ENCODE assay signal across 24 cellular contexts in genomic region chr10:116545122-116545521, GRCh38. TPM values are rescaled to one million over a fixed set of nuclear protein-coding genes. Genes with fewer than 3 reads are reported as not detected.
DNase-seq lines count a peak whose midpoint lies in the region; ATAC-seq, FAIRE-seq and TF ChIP-seq lines count a peak whose summit lies in the region.
"Had no signal": no experiment of that assay in that cellular context is flagged by ENCODE, and none has a peak within 500 bp of the region (broad histone marks: within the 10 kb centered on the region; RNA-seq: fewer than 3 reads in every experiment).

No MANE protein-coding gene starts in this region.

- ATAC-seq in A549 (no peak), T-helper 17 cell (no peak), upper lobe of right lung (no peak)
- ATAC-seq: GM23338, HCT116 had no signal

- no peaks in the 10 kb centered on the region for H3K9me3 ChIP-seq in A549
- no peaks in the 10 kb centered on the region for H3K9me3 ChIP-seq in T-helper 17 cell (ENCODE audit: control insufficient read depth, low read length, poor library complexity, severe bottlenecking)
- no peaks in the 10 kb centered on the region for H3K9me3 ChIP-seq in upper lobe of right lung

- H3K4me2 ChIP-seq in A549, result no peak overlapping the region
- H3K4me2 ChIP-seq: GM23338 had no signal

- H3K27ac Mint-ChIP-seq in T-helper 17 cell (peak overlapping the region; percentile 10), neural crest cell (ENCODE audit: unreplicated experiment) (peak overlapping the region; percentile 13)
- no peak overlapping the region for H3K27ac Mint-ChIP-seq in activated T-cell treated with anti-CD3 and anti-CD28 coated beads, Interleukin-2, amount 50 U/mL, for 24 hours
- H3K27ac Mint-ChIP-seq: CD4-positive, alpha-beta memory T cell; GM23338; H9 had no signal

- H3K36me3 Mint-ChIP-seq in T-helper 17 cell (ENCODE audit: low read depth), result no peaks in the 10 kb centered on the region
- peaks cover 1% of the 10 kb centered on the region for H3K36me3 Mint-ChIP-seq in neural crest cell (ENCODE audit: low read depth)
- no peaks in the 10 kb centered on the region for H3K36me3 Mint-ChIP-seq in activated T-cell treated with anti-CD3 and anti-CD28 coated beads, Interleukin-2, amount 50 U/mL, for 24 hours (ENCODE audit: low read depth)
- H3K36me3 Mint-ChIP-seq: CD4-positive, alpha-beta memory T cell had no signal

- CTCF ChIA-PET in A549 (lab: Yijun Ruan, JAX), result interaction anchor here (0.6 to 0.9 kb wide), 2 partner anchors 20 to 246 kb away, joined by 3 read pairs; no protein-coding TSS in a partner anchor

- FAIRE-seq in A549 (lab: Jason Lieb, UNC), result no peak
- FAIRE-seq: GM12891, GM18507 had no signal

- H3K27ac ChIP-seq in A549, result no peak overlapping the region
- H3K27ac ChIP-seq in upper lobe of right lung, result no peak overlapping the region

- POLR2A ChIA-PET in A549 (lab: Yijun Ruan, JAX), result no interaction called here

- H3K4me1 Mint-ChIP-seq in T-helper 17 cell (no peaks in the 10 kb centered on the region), neural crest cell (peaks cover 6% of the 10 kb centered on the region)
- H3K4me1 Mint-ChIP-seq in activated T-cell treated with anti-CD3 and anti-CD28 coated beads, Interleukin-2, amount 50 U/mL, for 24 hours (ENCODE audit: low read depth), result no peaks in the 10 kb centered on the region
- H3K4me1 Mint-ChIP-seq: CD4-positive, alpha-beta memory T cell had no signal

- H3K4me3 ChIP-seq in A549 (no peak overlapping the region), upper lobe of right lung (no peak overlapping the region)
- H3K4me3 ChIP-seq: GM23338 had no signal

- H3K4me3 Mint-ChIP-seq in T-helper 17 cell, result no peak overlapping the region
- H3K4me3 Mint-ChIP-seq in neural crest cell, result no peak overlapping the region
- H3K4me3 Mint-ChIP-seq in activated T-cell treated with anti-CD3 and anti-CD28 coated beads, Interleukin-2, amount 50 U/mL, for 24 hours, result no peak overlapping the region
- H3K4me3 Mint-ChIP-seq: CD4-positive, alpha-beta memory T cell; GM23338; H9 had no signal

- no peak for TF ChIP-seq EP300 in A549 (IDR thresholded peaks at IDR 0.05)

- TF ChIP-seq POLR2A in A549 (IDR thresholded peaks at IDR 0.05; ENCODE audit: low read length), result no peak

- H3K27me3 Mint-ChIP-seq in T-helper 17 cell (peaks cover 4% of the 10 kb centered on the region), neural crest cell (ENCODE audit: low read depth) (no peaks in the 10 kb centered on the region)
- peaks cover 2% of the 10 kb centered on the region for H3K27me3 Mint-ChIP-seq in activated T-cell treated with anti-CD3 and anti-CD28 coated beads, Interleukin-2, amount 50 U/mL, for 24 hours

- H3K9me3 Mint-ChIP-seq in neural crest cell, result peaks cover 4% of the 10 kb centered on the region
- H3K9me3 Mint-ChIP-seq in activated T-cell treated with anti-CD3 and anti-CD28 coated beads, Interleukin-2, amount 50 U/mL, for 24 hours, result no peaks in the 10 kb centered on the region
- H3K9me3 Mint-ChIP-seq: H9 had no signal

- H3K4me1 ChIP-seq in A549 (no peaks in the 10 kb centered on the region), upper lobe of right lung (no peaks in the 10 kb centered on the region)

- intact Hi-C loops in upper lobe of right lung (cut with DNase I), result no loop called here

- no peaks in the 10 kb centered on the region for H3K27me3 ChIP-seq in upper lobe of right lung

- WGBS in A549 (ENCODE audit: missing lambda C conversion rate), result 23% methylated on average over 1 of the region's 1 CpG

- TF ChIP-seq CTCF in A549 (IDR thresholded peaks at IDR 0.05) (no peak), neural crest cell (conservative IDR thresholded peaks at IDR 0.05) (no peak), upper lobe of right lung (IDR thresholded peaks at IDR 0.05) (no peak)

- H3K36me3 ChIP-seq in upper lobe of right lung, result no peaks in the 10 kb centered on the region

- TF ChIP-seq RAD21 in A549 (conservative IDR thresholded peaks at IDR 0.05 in 1 of 2, IDR thresholded peaks at IDR 0.05 in 1 of 2), result no peak

- DNase-seq in A549 (ENCODE audit: low read depth in 1 of 2, low spot score in 1 of 2), result no peak
- no peak for DNase-seq in T-helper 17 cell
- no peak for DNase-seq in neural crest cell (ENCODE audit: low read depth, low spot score)
- no peak for DNase-seq in activated T-cell treated with anti-CD3 and anti-CD28 coated beads, Interleukin-2, amount 50 U/mL, for 24 hours
- no peak for DNase-seq in HT-29 (ENCODE audit: low spot score)
- no peak for DNase-seq in upper lobe of right lung
- DNase-seq: 8988T; C1 segment of cervical spinal cord; Calu3; CD4-positive, alpha-beta memory T cell; COR-L47; DMS53; DMS79 treated with DMSO at 0.1 percent for 48 hours; GF-D8; H9 had no signal

TF ChIP-seq in A549, 52 proteins besides CTCF, POLR2A, EP300 and RAD21:
- TF ChIP-seq CHD2 (IDR thresholded peaks at IDR 0.05; ENCODE audit: low read length, partially characterized antibody) (no peak), MAFK (IDR thresholded peaks at IDR 0.05; ENCODE audit: partially characterized antibody) (peak; percentile 59), HOXB5 (CRISPR knock-in tag; IDR thresholded peaks at IDR 0.05) (no peak), BHLHE40 (IDR thresholded peaks at IDR 0.05; ENCODE audit: low read depth, low read length) (no peak), ESRRA (IDR thresholded peaks at IDR 0.05; ENCODE audit: borderline replicate concordance, low read length) (no peak)
- TF ChIP-seq, protein P1, sequence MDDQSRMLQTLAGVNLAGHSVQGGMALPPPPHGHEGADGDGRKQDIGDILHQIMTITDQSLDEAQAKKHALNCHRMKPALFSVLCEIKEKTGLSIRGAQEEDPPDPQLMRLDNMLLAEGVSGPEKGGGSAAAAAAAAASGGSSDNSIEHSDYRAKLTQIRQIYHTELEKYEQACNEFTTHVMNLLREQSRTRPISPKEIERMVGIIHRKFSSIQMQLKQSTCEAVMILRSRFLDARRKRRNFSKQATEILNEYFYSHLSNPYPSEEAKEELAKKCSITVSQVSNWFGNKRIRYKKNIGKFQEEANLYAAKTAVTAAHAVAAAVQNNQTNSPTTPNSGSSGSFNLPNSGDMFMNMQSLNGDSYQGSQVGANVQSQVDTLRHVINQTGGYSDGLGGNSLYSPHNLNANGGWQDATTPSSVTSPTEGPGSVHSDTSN (IDR thresholded peaks at IDR 0.05), result no peak
- TF ChIP-seq, protein P2, sequence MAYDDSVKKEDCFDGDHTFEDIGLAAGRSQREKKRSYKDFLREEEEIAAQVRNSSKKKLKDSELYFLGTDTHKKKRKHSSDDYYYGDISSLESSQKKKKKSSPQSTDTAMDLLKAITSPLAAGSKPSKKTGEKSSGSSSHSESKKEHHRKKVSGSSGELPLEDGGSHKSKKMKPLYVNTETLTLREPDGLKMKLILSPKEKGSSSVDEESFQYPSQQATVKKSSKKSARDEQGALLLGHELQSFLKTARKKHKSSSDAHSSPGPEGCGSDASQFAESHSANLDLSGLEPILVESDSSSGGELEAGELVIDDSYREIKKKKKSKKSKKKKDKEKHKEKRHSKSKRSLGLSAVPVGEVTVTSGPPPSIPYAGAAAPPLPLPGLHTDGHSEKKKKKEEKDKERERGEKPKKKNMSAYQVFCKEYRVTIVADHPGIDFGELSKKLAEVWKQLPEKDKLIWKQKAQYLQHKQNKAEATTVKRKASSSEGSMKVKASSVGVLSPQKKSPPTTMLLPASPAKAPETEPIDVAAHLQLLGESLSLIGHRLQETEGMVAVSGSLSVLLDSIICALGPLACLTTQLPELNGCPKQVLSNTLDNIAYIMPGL (CRISPR knock-in tag; IDR thresholded peaks at IDR 0.05; ENCODE audit: borderline replicate concordance), result no peak
TF ChIP-seq in A549: peak in this region for 1.

RNA-seq across cellular contexts. Expression of gene PNLIP, which starts 0.6 kb away (rescaled TPM):
- polyA plus RNA-seq in A549 (2011; rRNA removed), result not detected in 2 replicates
- polyA plus RNA-seq in A549 (2012; cell fraction: cytosol; rRNA removed), result not detected in 2 replicates
- polyA plus RNA-seq in A549 (2012; cell fraction: nucleus; rRNA removed), result not detected in 2 replicates
- not detected in 3 replicates for polyA plus RNA-seq in A549 (2017; fragmentation: RNase III; extraction: RNeasy Plus Mini Kit Qiagen cat#74134 plus additional on column Dnase treatment)
- not detected in 2 replicates for polyA minus RNA-seq in A549 (2011; rRNA and poly(A)+ RNA removed)
- total RNA-seq in T-helper 17 cell, result not detected
- total RNA-seq in neural crest cell, result not detected in 2 replicates
- not detected in 2 replicates for total RNA-seq in HT-29 (2014; rRNA removed; shearing (Covaris generic))
- total RNA-seq in upper lobe of right lung, result not detected
- total RNA-seq: A673; Calu3; CD4-positive, alpha-beta memory T cell; Daoy; G401; GM23338; H4; H9 had no signal
- polyA plus RNA-seq: BJ; CD4-positive, alpha-beta memory T cell; GM23338 had no signal

RNA-seq across cellular contexts. Expression of gene PNLIPRP1, which starts 45.6 kb away (rescaled TPM):
- polyA plus RNA-seq in A549 (2011; rRNA removed), result not detected in 2 replicates
- polyA plus RNA-seq in A549 (2012; cell fraction: cytosol; rRNA removed), result not detected in 2 replicates
- polyA plus RNA-seq in A549 (2012; cell fraction: nucleus; rRNA removed), result not detected in 2 replicates
- not detected in 3 replicates for polyA plus RNA-seq in A549 (2017; fragmentation: RNase III; extraction: RNeasy Plus Mini Kit Qiagen cat#74134 plus additional on column Dnase treatment)
- not detected in 2 replicates for polyA minus RNA-seq in A549 (2011; rRNA and poly(A)+ RNA removed)
- not detected for total RNA-seq in T-helper 17 cell
- not detected in 2 replicates for total RNA-seq in neural crest cell
- not detected in 2 replicates for total RNA-seq in HT-29 (2014; rRNA removed; shearing (Covaris generic))
- total RNA-seq in upper lobe of right lung, result not detected
- total RNA-seq: A673; Calu3; CD4-positive, alpha-beta memory T cell; Daoy; G401; GM23338; H4; H9 had no signal
- polyA plus RNA-seq: BJ; CD4-positive, alpha-beta memory T cell had no signal
